ENCODE assay signal across 10 cellular contexts in the genomic region with DNA sequence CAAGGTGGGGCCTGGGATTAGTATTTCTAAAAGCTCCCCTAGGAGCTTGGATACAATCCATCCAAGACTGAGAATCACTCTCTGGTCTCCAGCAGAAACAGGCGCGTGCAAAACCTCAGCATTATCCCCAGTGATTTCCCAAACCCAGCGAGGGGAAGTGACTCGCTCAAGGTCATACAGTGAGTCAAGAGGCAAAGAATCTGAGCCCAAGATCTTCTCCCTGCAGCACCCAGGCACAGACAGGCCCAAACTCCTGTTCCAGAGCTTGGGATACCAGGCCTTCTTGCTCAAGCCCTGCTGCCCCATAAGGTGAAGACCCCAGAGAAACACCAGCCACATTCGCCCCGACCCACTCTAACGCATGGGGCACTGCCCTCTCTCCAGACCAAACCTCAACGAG. TPM values are rescaled to one million over a fixed set of nuclear protein-coding genes. Genes with fewer than 3 reads are reported as not detected.
A peak's percentile ranks its signal among the peaks of the same experiment; 100 is the strongest.
DNase-seq lines count a peak whose midpoint lies in the region; ATAC-seq and TF ChIP-seq lines count a peak whose summit lies in the region.
"Had no signal": no experiment of that assay in that cellular context is flagged by ENCODE, and none has a peak within 500 bp of the region (broad histone marks: within the 10 kb centered on the region; RNA-seq: fewer than 3 reads in every experiment).

No MANE protein-coding gene starts in this region.

- peak; percentile 17 for DNase-seq in activated CD4-positive, alpha-beta T cell treated with anti-CD3 and anti-CD28 coated beads for 48 hours
- DNase-seq in activated CD4-positive, alpha-beta T cell treated with anti-CD3 and anti-CD28 coated beads, Interleukin-2, amount 50 U/mL, for 1 hour: no peak
- DNase-seq in fibroblast of gingiva (ENCODE audit: low read depth) (peak; percentile 52), left colon (no peak)
- DNase-seq: NCI-H446; stimulated activated CD4-positive, alpha-beta T cell treated with anti-CD3 and anti-CD28 coated beads, Interleukin-4, amount 100 ng/mL, for 1 hour had no signal

- peaks cover 17 to 80% (median 57%) of the 10 kb centered on the region in 5 donors for H3K4me1 ChIP-seq in subcutaneous abdominal adipose tissue (ENCODE audit: control insufficient read depth in 5 of 5, insufficient read depth in 5 of 5, low read length in 5 of 5)

- peak overlapping the region in 1 of 5 donors; percentile 31 for H3K9ac ChIP-seq in subcutaneous abdominal adipose tissue (ENCODE audit: low read length in 5 of 5)

- no peaks in the 10 kb centered on the region for H3K9me3 ChIP-seq in subcutaneous abdominal adipose tissue (ENCODE audit: control insufficient read depth in 5 of 5, low read length in 5 of 5)

- no peaks in the 10 kb centered on the region for H3K27me3 ChIP-seq in subcutaneous abdominal adipose tissue (ENCODE audit: control insufficient read depth in 5 of 5, insufficient read depth in 4 of 5, low read length in 5 of 5)

- H3K36me3 ChIP-seq in subcutaneous abdominal adipose tissue (ENCODE audit: control insufficient read depth in 5 of 5, insufficient read depth in 5 of 5, low read length in 5 of 5): no peaks in the 10 kb centered on the region

- H3K4me3 ChIP-seq in subcutaneous abdominal adipose tissue (ENCODE audit: low read depth in 1 of 5, low read length in 5 of 5): no peak overlapping the region

- intact Hi-C loops in left colon (cut with DNase I, micrococcal nuclease): no loop called here

- peak; percentile 39 for ATAC-seq in SK-N-SH treated with all-trans-retinoic acid at 6 μM for 48 hours
- ATAC-seq in left colon: no peak
- ATAC-seq in HG02973 (IDR thresholded peaks at IDR 0.05; ENCODE audit: unreplicated experiment): no peak
- ATAC-seq in GM21529 (IDR thresholded peaks at IDR 0.05; ENCODE audit: unreplicated experiment): no peak

- peak overlapping the region; percentile 76 for H3K27ac ChIP-seq in subcutaneous abdominal adipose tissue (ENCODE audit: low read depth, low read length)

TF ChIP-seq in SK-N-SH treated with all-trans-retinoic acid at 6 μM for 48 hours, 23 proteins besides CTCF, POLR2A, EP300 and RAD21:
- TF ChIP-seq ZC3H10 (CRISPR knock-in tag; IDR thresholded peaks at IDR 0.05) (no peak), ZFP3 (CRISPR knock-in tag; IDR thresholded peaks at IDR 0.05) (no peak), RARB (CRISPR knock-in tag; IDR thresholded peaks at IDR 0.05) (no peak), ZFP30 (CRISPR knock-in tag; IDR thresholded peaks at IDR 0.05) (no peak), ESRRG (CRISPR knock-in tag; IDR thresholded peaks at IDR 0.05) (no peak), BACH2 (CRISPR knock-in tag; IDR thresholded peaks at IDR 0.05; ENCODE audit: borderline replicate concordance) (no peak)
- TF ChIP-seq, protein P1, sequence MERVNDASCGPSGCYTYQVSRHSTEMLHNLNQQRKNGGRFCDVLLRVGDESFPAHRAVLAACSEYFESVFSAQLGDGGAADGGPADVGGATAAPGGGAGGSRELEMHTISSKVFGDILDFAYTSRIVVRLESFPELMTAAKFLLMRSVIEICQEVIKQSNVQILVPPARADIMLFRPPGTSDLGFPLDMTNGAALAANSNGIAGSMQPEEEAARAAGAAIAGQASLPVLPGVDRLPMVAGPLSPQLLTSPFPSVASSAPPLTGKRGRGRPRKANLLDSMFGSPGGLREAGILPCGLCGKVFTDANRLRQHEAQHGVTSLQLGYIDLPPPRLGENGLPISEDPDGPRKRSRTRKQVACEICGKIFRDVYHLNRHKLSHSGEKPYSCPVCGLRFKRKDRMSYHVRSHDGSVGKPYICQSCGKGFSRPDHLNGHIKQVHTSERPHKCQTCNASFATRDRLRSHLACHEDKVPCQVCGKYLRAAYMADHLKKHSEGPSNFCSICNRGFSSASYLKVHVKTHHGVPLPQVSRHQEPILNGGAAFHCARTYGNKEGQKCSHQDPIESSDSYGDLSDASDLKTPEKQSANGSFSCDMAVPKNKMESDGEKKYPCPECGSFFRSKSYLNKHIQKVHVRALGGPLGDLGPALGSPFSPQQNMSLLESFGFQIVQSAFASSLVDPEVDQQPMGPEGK (CRISPR knock-in tag; IDR thresholded peaks at IDR 0.05; ENCODE audit: borderline replicate concordance): no peak

RNA-seq across cellular contexts. Expression of gene SHB, which starts 33.2 kb away (rescaled TPM):
- 10 to 100 TPM; 19.6 to 26.2 TPM for total RNA-seq in left colon

Comparison
In these comparisons a context has a peak if more than half of its experiments do, and no peak if none do; other contexts are left out.
1. DNase-seq: peak in activated CD4-positive, alpha-beta T cell treated with anti-CD3 and anti-CD28 coated beads for 48 hours (single experiment) and fibroblast of gingiva (single experiment); none in activated CD4-positive, alpha-beta T cell treated with anti-CD3 and anti-CD28 coated beads, Interleukin-2, amount 50 U/mL, for 1 hour (single experiment) and left colon (0 of 2).